8 cellular contexts compared by ENCODE assay signal in genomic region chr17:56914641-56915263, GRCh38. TPM values are rescaled to one million over a fixed set of nuclear protein-coding genes. Genes with fewer than 3 reads are reported as not detected.
DNase-seq lines count a peak whose midpoint lies in the region; ATAC-seq and TF ChIP-seq lines count a peak whose summit lies in the region.

No MANE protein-coding gene starts in this region.

- H3K79me2 ChIP-seq in OCI-LY1 (ENCODE audit: insufficient read depth, low read length), result peaks cover 11% of the 10 kb centered on the region

- no peak for ATAC-seq in naive B cell (ENCODE audit: low read depth in 2 of 2)
- ATAC-seq in HG03196 (IDR thresholded peaks at IDR 0.05; ENCODE audit: unreplicated experiment), result no peak
- no peak for ATAC-seq in GM18517 (IDR thresholded peaks at IDR 0.05; ENCODE audit: unreplicated experiment)
- ATAC-seq in GM19351 (IDR thresholded peaks at IDR 0.05; ENCODE audit: unreplicated experiment), result no peak
- ATAC-seq in GM21423 (IDR thresholded peaks at IDR 0.05; ENCODE audit: unreplicated experiment), result no peak

- peaks cover 37% of the 10 kb centered on the region for H3K4me1 ChIP-seq in OCI-LY1 (ENCODE audit: insufficient read depth, low read length, severe bottlenecking)

- DNase-seq in H7, result no peak
- DNase-seq in dermis blood vessel endothelial cell, result peak; percentile 37
- DNase-seq in naive B cell, result no peak

- H3K36me3 Mint-ChIP-seq in naive B cell, result no peaks in the 10 kb centered on the region

- peak overlapping the region; percentile 76 for H3K4me2 ChIP-seq in OCI-LY1 (ENCODE audit: low read length)

- H3K27me3 Mint-ChIP-seq in naive B cell, result no peaks in the 10 kb centered on the region

- H3K4me1 Mint-ChIP-seq in naive B cell, result peaks cover 30 to 45% (median 37%) of the 10 kb centered on the region in 3 donors

- H3K27ac Mint-ChIP-seq in naive B cell, result peak overlapping the region; percentile 67 to 96 (median 93)

- no peaks in the 10 kb centered on the region for H4K20me1 ChIP-seq in OCI-LY1 (ENCODE audit: insufficient read depth, low read length)

- peaks cover 6% of the 10 kb centered on the region; the same call in 1 of the 2 replicates for H3K9me3 ChIP-seq in OCI-LY1 (ENCODE audit: low read length)

- H3K27me3 ChIP-seq in H7 (ENCODE audit: control insufficient read depth, insufficient read depth, low read length) (peaks cover 22% of the 10 kb centered on the region), OCI-LY1 (ENCODE audit: insufficient read depth, low read length) (no peaks in the 10 kb centered on the region)

- peak overlapping the region; percentile 83 to 95 (median 93) for H3K4me3 Mint-ChIP-seq in naive B cell

- H3K9me2 ChIP-seq in OCI-LY1 (ENCODE audit: low read depth, low read length), result no peaks in the 10 kb centered on the region

- peak overlapping the region; percentile 84 for H3K4me3 ChIP-seq in H7 (ENCODE audit: insufficient read depth, low read depth, low read length)
- peak overlapping the region; percentile 76 for H3K4me3 ChIP-seq in OCI-LY1 (ENCODE audit: low read depth, low read length, poor library complexity, severe bottlenecking)

- peak overlapping the region; percentile 77 for H3K9ac ChIP-seq in OCI-LY1 (ENCODE audit: low read length)

- H3K27ac ChIP-seq in OCI-LY1 (ENCODE audit: low read depth, low read length, poor library complexity, severe bottlenecking), result no peak overlapping the region

- no peak for TF ChIP-seq CTCF in OCI-LY1 (IDR thresholded peaks at IDR 0.05; ENCODE audit: low read length)

- no peak overlapping the region; the same call in 1 of the 2 replicates for H2AFZ ChIP-seq in OCI-LY1 (ENCODE audit: low read length)

- H3F3A ChIP-seq in OCI-LY1 (ENCODE audit: insufficient read depth, low read length), result peaks cover 3% of the 10 kb centered on the region; the same call in 1 of the 2 replicates

- peaks cover 0 to 13% (median 0%) of the 10 kb centered on the region in 7 donors for H3K9me3 Mint-ChIP-seq in naive B cell

- H3K36me3 ChIP-seq in H7 (replicated peaks; ENCODE audit: control insufficient read depth, insufficient read depth, low read length), result no peaks in the 10 kb centered on the region; the same call in 1 of the 2 replicates
- H3K36me3 ChIP-seq in OCI-LY1 (ENCODE audit: insufficient read depth, low read length), result peaks cover 7% of the 10 kb centered on the region; the same call in 1 of the 2 replicates

RNA-seq across cellular contexts. Expression of gene TRIM25, which starts 0.9 kb away (rescaled TPM):
- 7.5 and 7.9 TPM in 2 replicates for total RNA-seq in H7 (2014; rRNA removed; shearing (Covaris generic))
- 33.2 and 51.0 TPM in 2 replicates for total RNA-seq in dermis blood vessel endothelial cell
- 10 to 100 TPM in 4 of 6 donors, 1 to 10 TPM in 1, under 1 TPM in 1; 0.74 to 18.5 (median 10.3) TPM for polyA plus RNA-seq in naive B cell (ENCODE audit: low read depth in 6 of 6)

RNA-seq across cellular contexts. Expression of gene COIL, which starts 46.1 kb away (rescaled TPM):
- total RNA-seq in H7 (2014; rRNA removed; shearing (Covaris generic)), result 15.8 and 21.4 TPM in 2 replicates
- total RNA-seq in dermis blood vessel endothelial cell, result 16.5 and 18.8 TPM in 2 replicates
- 10 to 100 TPM; 19.5 to 25.9 (median 22.5) TPM for polyA plus RNA-seq in naive B cell (ENCODE audit: low read depth in 6 of 6)
